ENCODE assay signal across 1 cellular context in genomic region chr19:34225659-34226015, GRCh38.
TF ChIP-seq lines count a peak whose summit lies in the region.

No MANE protein-coding gene starts in this region.

TF ChIP-seq in GM12878, 131 proteins besides CTCF, POLR2A, EP300 and RAD21:
- TF ChIP-seq NFIC (IDR thresholded peaks at IDR 0.05; ENCODE audit: low read depth, low read length) = 0 out of 2 replicates have a peak, but pooled peaks have one; percentile 19
- TF ChIP-seq EGR1 (IDR thresholded peaks at IDR 0.05; ENCODE audit: borderline replicate concordance in 1 of 2, low read depth in 2 of 2, low read length in 2 of 2) = no peak
- TF ChIP-seq RBBP5 (conservative IDR thresholded peaks at IDR 0.05) = no peak
